Comparison of ENCODE assay signal across 27 cellular contexts in genomic region chr3:138476526-138476925, GRCh38. TPM values are rescaled to one million over a fixed set of nuclear protein-coding genes. Genes with fewer than 3 reads are reported as not detected.
"Had no signal": no experiment of that assay in that cellular context is flagged by ENCODE, and none has a peak within 500 bp of the region (broad histone marks: within the 10 kb centered on the region; RNA-seq: fewer than 3 reads in every experiment).

No MANE protein-coding gene starts in this region.

- ATAC-seq: natural killer cell; right lobe of liver; stimulated activated naive B cell treated with anti-CD40 and anti-IgM and Interleukin-4, amounts not matched to agents 10 μg/mL and 1 μg/mL and 100 μg/mL, for 72 hours; stimulated activated naive CD8-positive, alpha-beta T cell treated with anti-CD3 and anti-CD28 coated beads, Interleukin-15, Interleukin-2, amounts not matched to agents 100 U/mL and 50 U/mL, for 24 hours had no signal

- H3K4me1 ChIP-seq: neural progenitor cell, parathyroid adenoma, right atrium auricular region, right lobe of liver, stomach, testis, transverse colon, uterus had no signal

- H3K27me3 ChIP-seq: neural progenitor cell, right atrium auricular region, right lobe of liver, stomach, testis, thyroid gland, transverse colon, uterus had no signal

- H3K4me3 ChIP-seq: lower lobe of right lung, neural progenitor cell, right atrium auricular region, right lobe of liver, skin epidermis, stomach, testis, thyroid gland, transverse colon, uterus had no signal

- H3K36me3 ChIP-seq: lower lobe of right lung, neural progenitor cell, neutrophil, right atrium auricular region, right lobe of liver, stomach, thyroid gland, transverse colon, uterus had no signal

- H3K27ac ChIP-seq: lower lobe of right lung, neural progenitor cell, neutrophil, parathyroid adenoma, right atrium auricular region, right lobe of liver, skin epidermis, stomach, testis, thyroid gland, transverse colon, uterus had no signal

- DNase-seq: hypothalamus; immature natural killer cell; mammary epithelial cell; mesenchymal stem cell; naive B cell; natural killer cell; nephron progenitor cell; occipital lobe; right lobe of liver; stimulated activated CD4-positive, alpha-beta T cell treated with anti-CD3 and anti-CD28 coated beads, Interleukin-12 subunit alpha, Interleukin-12 subunit beta, amount 100 ng/mL, for 4 hours; stimulated activated CD4-positive, alpha-beta T cell treated with anti-CD3 and anti-CD28 coated beads, Interleukin-15, amount 100 ng/mL, for 24 hours; stimulated activated CD4-positive, alpha-beta T cell treated with anti-CD3 and anti-CD28 coated beads, Interleukin-2, amount 100 ng/mL, for 24 hours; stimulated activated CD4-positive, alpha-beta T cell treated with anti-CD3 and anti-CD28 coated beads, Interleukin-4, amount 100 ng/mL, for 1 hour; stimulated activated naive B cell treated with anti-CD40 and anti-IgM and Interleukin-4, amounts not matched to agents 10 μg/mL and 1 μg/mL and 100 μg/mL, for 72 hours; stimulated activated naive CD8-positive, alpha-beta T cell treated with anti-CD3 and anti-CD28 coated beads, Interleukin-15, Interleukin-2, amounts not matched to agents 100 U/mL and 50 U/mL, for 24 hours; stomach; testis; thyroid gland; transverse colon; uterus had no signal

- H3K9me3 ChIP-seq: lower lobe of right lung, neutrophil, right atrium auricular region, right lobe of liver, stomach, testis, thyroid gland, transverse colon, uterus had no signal

RNA-seq across cellular contexts. Expression of gene ESYT3, which starts 42.1 kb away (rescaled TPM):
- total RNA-seq: natural killer cell, pulmonary artery endothelial cell had no signal
- polyA plus RNA-seq: immature natural killer cell had no signal
